ENCODE assay signal across 1 cellular context in genomic region chr19:41689993-41690800, GRCh38.
TF ChIP-seq lines count a peak whose summit lies in the region.

No MANE protein-coding gene starts in this region.

TF ChIP-seq in HCT116, 20 proteins besides CTCF, POLR2A, EP300 and RAD21 (continued from another document):
- TF ChIP-seq REST (IDR thresholded peaks at IDR 0.05; ENCODE audit: low read depth) (no peak), SRF (IDR thresholded peaks at IDR 0.05; ENCODE audit: low read depth) (no peak), ZBTB33 (IDR thresholded peaks at IDR 0.05; ENCODE audit: extremely low read depth, insufficient replicate concordance, low read length) (no peak), SIN3A (IDR thresholded peaks at IDR 0.05; ENCODE audit: low read depth) (no peak), ZNF274 (IDR thresholded peaks at IDR 0.05; ENCODE audit: low read depth, low read length) (no peak), ELF1 (IDR thresholded peaks at IDR 0.05; ENCODE audit: borderline replicate concordance, low read depth) (no peak), ZFX (IDR thresholded peaks at IDR 0.05) (no peak), POLR2AphosphoS5 (IDR thresholded peaks at IDR 0.05; ENCODE audit: low read depth, low read length) (no peak), MAX (IDR thresholded peaks at IDR 0.05) (no peak), SP1 (IDR thresholded peaks at IDR 0.05; ENCODE audit: low read depth) (no peak), EZH2 (IDR thresholded peaks at IDR 0.05) (no peak)
